Comparison of ENCODE assay signal across 1 cellular context in genomic region chr3:9947025-9947995, GRCh38.
TF ChIP-seq lines count a peak whose summit lies in the region.

No MANE protein-coding gene starts in this region.

TF ChIP-seq in HepG2, 621 proteins besides CTCF, POLR2A, EP300 and RAD21 (continued from another document and continues in another):
- TF ChIP-seq IRF1 (CRISPR knock-in tag; IDR thresholded peaks at IDR 0.05; ENCODE audit: low read depth) (0 out of 2 replicates have a peak, but pooled peaks have one; percentile 10), ZNF317 (CRISPR knock-in tag; IDR thresholded peaks at IDR 0.05) (peak; percentile 67; the same call in 1 of the 2 replicates), MLLT10 (CRISPR knock-in tag; IDR thresholded peaks at IDR 0.05) (no peak), CBX1 (IDR thresholded peaks at IDR 0.05; ENCODE audit: low read depth) (peak; percentile 86), ZKSCAN8 (CRISPR knock-in tag; IDR thresholded peaks at IDR 0.05; ENCODE audit: borderline replicate concordance) (0 out of 2 replicates have a peak, but pooled peaks have one; percentile 23), HDAC6 (IDR thresholded peaks at IDR 0.05; ENCODE audit: low read depth, low read length) (no peak), ZEB1 (IDR thresholded peaks at IDR 0.05; ENCODE audit: insufficient replicate concordance, low read depth) (no peak), SIX1 (CRISPR knock-in tag; IDR thresholded peaks at IDR 0.05; ENCODE audit: borderline replicate concordance) (0 out of 2 replicates have a peak, but pooled peaks have one; percentile 23), REST (IDR thresholded peaks at IDR 0.05; ENCODE audit: borderline replicate concordance in 1 of 2, low read depth in 1 of 2, low read length in 2 of 2) (peak in 1 of 2 experiments; percentile 43; a peak in 1 of 4 replicates), ZNF121 (CRISPR knock-in tag; IDR thresholded peaks at IDR 0.05) (peak; percentile 67; the same call in 1 of the 2 replicates), MED1 (CRISPR knock-in tag; IDR thresholded peaks at IDR 0.05) (peak; percentile 77), SMAD1 (CRISPR knock-in tag; IDR thresholded peaks at IDR 0.05; ENCODE audit: borderline replicate concordance, low read depth) (no peak), ZNF501 (CRISPR knock-in tag; IDR thresholded peaks at IDR 0.05) (peak; percentile 75), ZNF556 (CRISPR knock-in tag; IDR thresholded peaks at IDR 0.05; ENCODE audit: borderline replicate concordance) (peak; percentile 64; the same call in 1 of the 2 replicates), RNF219 (CRISPR knock-in tag; IDR thresholded peaks at IDR 0.05) (no peak), ZNF841 (CRISPR knock-in tag; IDR thresholded peaks at IDR 0.05; ENCODE audit: borderline replicate concordance) (no peak), ZNF616 (CRISPR knock-in tag; IDR thresholded peaks at IDR 0.05; ENCODE audit: low read depth) (no peak; the same call in 1 of the 2 replicates), TGIF2 (CRISPR knock-in tag; IDR thresholded peaks at IDR 0.05) (peak; percentile 90), SALL1 (CRISPR knock-in tag; IDR thresholded peaks at IDR 0.05) (peak; percentile 75), ZNF143 (CRISPR knock-in tag; IDR thresholded peaks at IDR 0.05) (peak; percentile 60; the same call in 1 of the 2 replicates), HDAC2 (CRISPR knock-in tag; IDR thresholded peaks at IDR 0.05) (peak; percentile 68), HMG20A (CRISPR knock-in tag; IDR thresholded peaks at IDR 0.05; ENCODE audit: borderline replicate concordance) (0 out of 2 replicates have a peak, but pooled peaks have one; percentile 14), NFYC (CRISPR knock-in tag; IDR thresholded peaks at IDR 0.05) (peak; percentile 34; the same call in 1 of the 2 replicates), AHR (CRISPR knock-in tag; IDR thresholded peaks at IDR 0.05) (no peak), U2AF1 (optimal IDR thresholded peaks at IDR 0.05; ENCODE audit: low read depth, low read length) (no peak), NFATC3 (CRISPR knock-in tag; IDR thresholded peaks at IDR 0.05) (peak; percentile 84; the same call in 1 of the 2 replicates), ZNF44 (CRISPR knock-in tag; IDR thresholded peaks at IDR 0.05) (peak; percentile 83; the same call in 1 of the 2 replicates), PAF1 (CRISPR knock-in tag; IDR thresholded peaks at IDR 0.05) (no peak), ZNF10 (CRISPR knock-in tag; IDR thresholded peaks at IDR 0.05; ENCODE audit: borderline replicate concordance, low read depth) (no peak), ZNF138 (CRISPR knock-in tag; IDR thresholded peaks at IDR 0.05; ENCODE audit: low read depth) (no peak), ZNF180 (CRISPR knock-in tag; IDR thresholded peaks at IDR 0.05; ENCODE audit: borderline replicate concordance, low read depth) (peak; percentile 72; the same call in 1 of the 2 replicates), ZNF772 (CRISPR knock-in tag; IDR thresholded peaks at IDR 0.05) (no peak; the same call in 1 of the 2 replicates), NR1H2 (CRISPR knock-in tag; IDR thresholded peaks at IDR 0.05; ENCODE audit: borderline replicate concordance, low read depth) (0 out of 2 replicates have a peak, but pooled peaks have one; percentile 34), MTF2 (CRISPR knock-in tag; IDR thresholded peaks at IDR 0.05; ENCODE audit: borderline replicate concordance) (no peak; the same call in 1 of the 2 replicates), SMYD3 (CRISPR knock-in tag; IDR thresholded peaks at IDR 0.05) (no peak), ZNF232 (CRISPR knock-in tag; IDR thresholded peaks at IDR 0.05; ENCODE audit: borderline replicate concordance) (peak; percentile 88), HOXA9 (CRISPR knock-in tag; IDR thresholded peaks at IDR 0.05; ENCODE audit: borderline replicate concordance) (no peak; the same call in none of the 2 replicates), FIP1L1 (IDR thresholded peaks at IDR 0.05; ENCODE audit: borderline replicate concordance, insufficient read depth, low read depth, low read length) (no peak; the same call in 1 of the 2 replicates), ZFP36 (IDR thresholded peaks at IDR 0.05; ENCODE audit: borderline replicate concordance, low read depth, low read length, partially characterized antibody) (no peak), ZMAT3 (CRISPR knock-in tag; conservative IDR thresholded peaks at IDR 0.05) (peak; percentile 88; the same call in 1 of the 2 replicates), SOX5 (CRISPR knock-in tag; IDR thresholded peaks at IDR 0.05; ENCODE audit: borderline replicate concordance) (0 out of 2 replicates have a peak, but pooled peaks have one; percentile 12), SPEN (CRISPR knock-in tag; IDR thresholded peaks at IDR 0.05; ENCODE audit: low read depth) (peak; percentile 85), ZNF251 (CRISPR knock-in tag; IDR thresholded peaks at IDR 0.05) (no peak), ZNF30 (CRISPR knock-in tag; IDR thresholded peaks at IDR 0.05) (no peak; the same call in 1 of the 2 replicates), ZFP41 (CRISPR knock-in tag; IDR thresholded peaks at IDR 0.05; ENCODE audit: borderline replicate concordance) (no peak), PLSCR1 (CRISPR knock-in tag; IDR thresholded peaks at IDR 0.05; ENCODE audit: borderline replicate concordance) (no peak), ZNF766 (CRISPR knock-in tag; IDR thresholded peaks at IDR 0.05; ENCODE audit: borderline replicate concordance) (peak; percentile 89), YEATS2 (CRISPR knock-in tag; IDR thresholded peaks at IDR 0.05; ENCODE audit: borderline replicate concordance) (0 out of 2 replicates have a peak, but pooled peaks have one; percentile 11)
- TF ChIP-seq, protein P1, sequence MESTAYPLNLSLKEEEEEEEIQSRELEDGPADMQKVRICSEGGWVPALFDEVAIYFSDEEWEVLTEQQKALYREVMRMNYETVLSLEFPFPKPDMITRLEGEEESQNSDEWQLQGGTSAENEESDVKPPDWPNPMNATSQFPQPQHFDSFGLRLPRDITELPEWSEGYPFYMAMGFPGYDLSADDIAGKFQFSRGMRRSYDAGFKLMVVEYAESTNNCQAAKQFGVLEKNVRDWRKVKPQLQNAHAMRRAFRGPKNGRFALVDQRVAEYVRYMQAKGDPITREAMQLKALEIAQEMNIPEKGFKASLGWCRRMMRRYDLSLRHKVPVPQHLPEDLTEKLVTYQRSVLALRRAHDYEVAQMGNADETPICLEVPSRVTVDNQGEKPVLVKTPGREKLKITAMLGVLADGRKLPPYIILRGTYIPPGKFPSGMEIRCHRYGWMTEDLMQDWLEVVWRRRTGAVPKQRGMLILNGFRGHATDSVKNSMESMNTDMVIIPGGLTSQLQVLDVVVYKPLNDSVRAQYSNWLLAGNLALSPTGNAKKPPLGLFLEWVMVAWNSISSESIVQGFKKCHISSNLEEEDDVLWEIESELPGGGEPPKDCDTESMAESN (CRISPR knock-in tag; conservative IDR thresholded peaks at IDR 0.05) = peak; percentile 87
- TF ChIP-seq, protein P2, sequence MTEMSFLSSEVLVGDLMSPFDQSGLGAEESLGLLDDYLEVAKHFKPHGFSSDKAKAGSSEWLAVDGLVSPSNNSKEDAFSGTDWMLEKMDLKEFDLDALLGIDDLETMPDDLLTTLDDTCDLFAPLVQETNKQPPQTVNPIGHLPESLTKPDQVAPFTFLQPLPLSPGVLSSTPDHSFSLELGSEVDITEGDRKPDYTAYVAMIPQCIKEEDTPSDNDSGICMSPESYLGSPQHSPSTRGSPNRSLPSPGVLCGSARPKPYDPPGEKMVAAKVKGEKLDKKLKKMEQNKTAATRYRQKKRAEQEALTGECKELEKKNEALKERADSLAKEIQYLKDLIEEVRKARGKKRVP (CRISPR knock-in tag; IDR thresholded peaks at IDR 0.05) = peak in 1 of 2 experiments; percentile 48; a peak in 2 of 4 replicates
- TF ChIP-seq, protein P3, sequence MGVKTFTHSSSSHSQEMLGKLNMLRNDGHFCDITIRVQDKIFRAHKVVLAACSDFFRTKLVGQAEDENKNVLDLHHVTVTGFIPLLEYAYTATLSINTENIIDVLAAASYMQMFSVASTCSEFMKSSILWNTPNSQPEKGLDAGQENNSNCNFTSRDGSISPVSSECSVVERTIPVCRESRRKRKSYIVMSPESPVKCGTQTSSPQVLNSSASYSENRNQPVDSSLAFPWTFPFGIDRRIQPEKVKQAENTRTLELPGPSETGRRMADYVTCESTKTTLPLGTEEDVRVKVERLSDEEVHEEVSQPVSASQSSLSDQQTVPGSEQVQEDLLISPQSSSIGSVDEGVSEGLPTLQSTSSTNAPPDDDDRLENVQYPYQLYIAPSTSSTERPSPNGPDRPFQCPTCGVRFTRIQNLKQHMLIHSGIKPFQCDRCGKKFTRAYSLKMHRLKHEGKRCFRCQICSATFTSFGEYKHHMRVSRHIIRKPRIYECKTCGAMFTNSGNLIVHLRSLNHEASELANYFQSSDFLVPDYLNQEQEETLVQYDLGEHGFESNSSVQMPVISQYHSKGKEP (CRISPR knock-in tag; IDR thresholded peaks at IDR 0.05) = no peak
- TF ChIP-seq, protein P4, sequence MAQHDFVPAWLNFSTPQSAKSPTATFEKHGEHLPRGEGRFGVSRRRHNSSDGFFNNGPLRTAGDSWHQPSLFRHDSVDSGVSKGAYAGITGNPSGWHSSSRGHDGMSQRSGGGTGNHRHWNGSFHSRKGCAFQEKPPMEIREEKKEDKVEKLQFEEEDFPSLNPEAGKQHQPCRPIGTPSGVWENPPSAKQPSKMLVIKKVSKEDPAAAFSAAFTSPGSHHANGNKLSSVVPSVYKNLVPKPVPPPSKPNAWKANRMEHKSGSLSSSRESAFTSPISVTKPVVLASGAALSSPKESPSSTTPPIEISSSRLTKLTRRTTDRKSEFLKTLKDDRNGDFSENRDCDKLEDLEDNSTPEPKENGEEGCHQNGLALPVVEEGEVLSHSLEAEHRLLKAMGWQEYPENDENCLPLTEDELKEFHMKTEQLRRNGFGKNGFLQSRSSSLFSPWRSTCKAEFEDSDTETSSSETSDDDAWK (CRISPR knock-in tag; IDR thresholded peaks at IDR 0.05) = no peak
- TF ChIP-seq, protein P5, sequence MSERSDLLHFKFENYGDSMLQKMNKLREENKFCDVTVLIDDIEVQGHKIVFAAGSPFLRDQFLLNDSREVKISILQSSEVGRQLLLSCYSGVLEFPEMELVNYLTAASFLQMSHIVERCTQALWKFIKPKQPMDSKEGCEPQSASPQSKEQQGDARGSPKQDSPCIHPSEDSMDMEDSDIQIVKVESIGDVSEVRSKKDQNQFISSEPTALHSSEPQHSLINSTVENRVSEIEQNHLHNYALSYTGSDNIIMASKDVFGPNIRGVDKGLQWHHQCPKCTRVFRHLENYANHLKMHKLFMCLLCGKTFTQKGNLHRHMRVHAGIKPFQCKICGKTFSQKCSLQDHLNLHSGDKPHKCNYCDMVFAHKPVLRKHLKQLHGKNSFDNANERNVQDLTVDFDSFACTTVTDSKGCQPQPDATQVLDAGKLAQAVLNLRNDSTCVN (CRISPR knock-in tag; IDR thresholded peaks at IDR 0.05; ENCODE audit: borderline replicate concordance) = no peak; the same call in 1 of the 2 replicates
